ENCODE assay signal across 16 cellular contexts in the genomic region with DNA sequence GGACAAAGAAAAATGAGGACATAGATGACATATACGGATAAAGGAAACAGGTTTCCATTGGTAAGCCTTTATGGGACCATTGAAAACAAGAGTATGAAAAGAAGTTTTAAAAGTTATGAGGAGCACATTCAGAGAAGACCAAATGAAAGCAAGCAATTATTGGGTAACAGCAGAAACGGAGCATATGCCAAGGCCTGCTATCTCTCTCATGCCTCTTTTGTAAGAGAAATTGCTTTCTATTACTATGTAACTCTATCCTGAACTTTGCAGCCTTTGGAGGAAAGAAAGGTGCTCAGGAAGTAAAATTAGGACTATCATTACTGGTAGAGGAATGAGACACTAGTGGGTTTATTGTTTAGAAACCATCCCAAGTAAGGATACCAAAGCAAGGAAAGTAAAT. TPM values are rescaled to one million over a fixed set of nuclear protein-coding genes. Genes with fewer than 3 reads are reported as not detected.
DNase-seq lines count a peak whose midpoint lies in the region; ATAC-seq, FAIRE-seq and TF ChIP-seq lines count a peak whose summit lies in the region.
"Had no signal": no experiment of that assay in that cellular context is flagged by ENCODE, and none has a peak within 500 bp of the region (broad histone marks: within the 10 kb centered on the region; RNA-seq: fewer than 3 reads in every experiment).

No MANE protein-coding gene starts in this region.

- no peaks in the 10 kb centered on the region for H3K4me1 ChIP-seq in neural progenitor cell
- H3K4me1 ChIP-seq: BLaER1 treated with 17β-estradiol and CSF1 and Interleukin-3, amounts not matched to agents 10 nM and 100 nM had no signal

- H3K4me1 Mint-ChIP-seq in neural progenitor cell, result no peaks in the 10 kb centered on the region
- peaks cover 7% of the 10 kb centered on the region for H3K4me1 Mint-ChIP-seq in activated T-cell treated with anti-CD3 and anti-CD28 coated beads, Interleukin-2, amount 50 U/mL, for 72 hours (ENCODE audit: low read depth)
- H3K4me1 Mint-ChIP-seq: CD4-positive, CD25-positive, alpha-beta regulatory T cell; H9 had no signal

- peaks cover 2% of the 10 kb centered on the region for H3K27me3 Mint-ChIP-seq in neural progenitor cell (ENCODE audit: insufficient read depth, low read depth)
- H3K27me3 Mint-ChIP-seq in activated T-cell treated with anti-CD3 and anti-CD28 coated beads, Interleukin-2, amount 50 U/mL, for 72 hours (ENCODE audit: low read depth), result no peaks in the 10 kb centered on the region

- H4K20me1 ChIP-seq in neural progenitor cell (ENCODE audit: low read depth), result no peaks in the 10 kb centered on the region
- H4K20me1 ChIP-seq: BLaER1 treated with 17β-estradiol and CSF1 and Interleukin-3, amounts not matched to agents 10 nM and 100 nM had no signal

- H3K4me3 ChIP-seq in choroid plexus epithelial cell (ENCODE audit: low read depth, low read length) (no peak overlapping the region), neural progenitor cell (no peak overlapping the region)
- H3K4me3 ChIP-seq: BLaER1 treated with 17β-estradiol and CSF1 and Interleukin-3, amounts not matched to agents 10 nM and 100 nM; GM23338 had no signal

- no peak for ATAC-seq in activated T-cell treated with anti-CD3 and anti-CD28 coated beads, Interleukin-2, amount 50 U/mL, for 72 hours (replicated peaks in 1 of 2)
- no peak for ATAC-seq in HG03439 (IDR thresholded peaks at IDR 0.05; ENCODE audit: unreplicated experiment)
- ATAC-seq: GM23338 had no signal

- H3K9me3 ChIP-seq in neural progenitor cell (ENCODE audit: low read depth), result no peaks in the 10 kb centered on the region
- H3K9me3 ChIP-seq: BLaER1 treated with 17β-estradiol and CSF1 and Interleukin-3, amounts not matched to agents 10 nM and 100 nM had no signal

- H3K9me3 Mint-ChIP-seq in neural progenitor cell, result no peaks in the 10 kb centered on the region
- H3K9me3 Mint-ChIP-seq in activated T-cell treated with anti-CD3 and anti-CD28 coated beads, Interleukin-2, amount 50 U/mL, for 72 hours, result peaks cover 0 to 1% of the 10 kb centered on the region in 2 donors
- H3K9me3 Mint-ChIP-seq: CD4-positive, CD25-positive, alpha-beta regulatory T cell; GM23338; H9 had no signal

- peak; percentile 2 for DNase-seq in SK-MEL-5 (ENCODE audit: low read depth, low spot score)
- peak; percentile 19 for DNase-seq in choroid plexus epithelial cell (ENCODE audit: low read depth)
- DNase-seq in iris pigment epithelial cell (ENCODE audit: low read depth), result peak; percentile 16
- no peak for DNase-seq in neural progenitor cell (ENCODE audit: low spot score)
- no peak for DNase-seq in activated T-cell treated with anti-CD3 and anti-CD28 coated beads, Interleukin-2, amount 50 U/mL, for 48 hours
- no peak for DNase-seq in urothelium cell line (ENCODE audit: low spot score)
- DNase-seq in activated T-cell treated with anti-CD3 and anti-CD28 coated beads, Interleukin-2, amount 50 U/mL, for 72 hours, result no peak
- DNase-seq: ACHN; CD4-positive, CD25-positive, alpha-beta regulatory T cell; DMS53; GF-D8; H9 had no signal

- no peak overlapping the region for H3K27ac Mint-ChIP-seq in neural progenitor cell
- no peak overlapping the region for H3K27ac Mint-ChIP-seq in activated T-cell treated with anti-CD3 and anti-CD28 coated beads, Interleukin-2, amount 50 U/mL, for 72 hours
- H3K27ac Mint-ChIP-seq: CD4-positive, CD25-positive, alpha-beta regulatory T cell; H9 had no signal

- no peaks in the 10 kb centered on the region for H3K27me3 ChIP-seq in neural progenitor cell
- H3K27me3 ChIP-seq: BLaER1 treated with 17β-estradiol and CSF1 and Interleukin-3, amounts not matched to agents 10 nM and 100 nM had no signal

- no peaks in the 10 kb centered on the region for H3K36me3 ChIP-seq in neural progenitor cell
- H3K36me3 ChIP-seq: BLaER1 treated with 17β-estradiol and CSF1 and Interleukin-3, amounts not matched to agents 10 nM and 100 nM had no signal

- no peak for TF ChIP-seq CTCF in choroid plexus epithelial cell (conservative IDR thresholded peaks at IDR 0.05; ENCODE audit: low read depth, low read length)
- TF ChIP-seq CTCF in neural progenitor cell (IDR thresholded peaks at IDR 0.05), result no peak

- in situ Hi-C loops in SK-MEL-5 (cut with HindIII; ENCODE audit: low pct_unique_long_range_greater_than_20kb, low sequenced_read_pairs), result no loop called here

- no peak for FAIRE-seq in urothelium cell line (lab: Jason Lieb, UNC)
- FAIRE-seq: HTR-8/SVneo had no signal

- H3K4me2 ChIP-seq in neural progenitor cell, result no peak overlapping the region
- H3K4me2 ChIP-seq: BLaER1 treated with 17β-estradiol and CSF1 and Interleukin-3, amounts not matched to agents 10 nM and 100 nM; GM23338 had no signal

- no peaks in the 10 kb centered on the region for H3F3A ChIP-seq in neural progenitor cell (ENCODE audit: low read depth)

- no peak overlapping the region for H3K9ac ChIP-seq in neural progenitor cell
- H3K9ac ChIP-seq: BLaER1 treated with 17β-estradiol and CSF1 and Interleukin-3, amounts not matched to agents 10 nM and 100 nM had no signal

- H3K79me2 ChIP-seq in neural progenitor cell (ENCODE audit: low read depth), result no peaks in the 10 kb centered on the region

- H3K4me3 Mint-ChIP-seq in neural progenitor cell, result no peak overlapping the region
- H3K4me3 Mint-ChIP-seq in activated T-cell treated with anti-CD3 and anti-CD28 coated beads, Interleukin-2, amount 50 U/mL, for 72 hours, result no peak overlapping the region
- H3K4me3 Mint-ChIP-seq: CD4-positive, CD25-positive, alpha-beta regulatory T cell; GM23338; H9 had no signal

- no peaks in the 10 kb centered on the region for H3K36me3 Mint-ChIP-seq in neural progenitor cell
- no peaks in the 10 kb centered on the region for H3K36me3 Mint-ChIP-seq in activated T-cell treated with anti-CD3 and anti-CD28 coated beads, Interleukin-2, amount 50 U/mL, for 72 hours (ENCODE audit: insufficient read depth in 2 of 2)
- H3K36me3 Mint-ChIP-seq: CD4-positive, CD25-positive, alpha-beta regulatory T cell had no signal

- H3K27ac ChIP-seq in neural progenitor cell, result no peak overlapping the region
- H3K27ac ChIP-seq: BLaER1 treated with 17β-estradiol and CSF1 and Interleukin-3, amounts not matched to agents 10 nM and 100 nM had no signal

- peak overlapping the region; percentile 67 for H2AFZ ChIP-seq in neural progenitor cell (replicated peaks)
- H2AFZ ChIP-seq: GM23338 had no signal

RNA-seq across cellular contexts. Expression of a gene that starts 14.9 kb away (rescaled TPM):
- 34.8 and 48.1 TPM in 2 replicates for total RNA-seq in SK-MEL-5 (2014; rRNA removed; shearing (Covaris generic))
- polyA plus RNA-seq in SK-MEL-5 (2015; cell fraction: cytosol; rRNA removed), result 16.1 and 33.6 TPM in 2 replicates
- polyA plus RNA-seq in SK-MEL-5 (2015; cell fraction: nucleus; rRNA removed), result 27.7 and 28.4 TPM in 2 replicates
- total RNA-seq in neural progenitor cell (ENCODE audit: low replicate concordance), result 27.2 and 41.1 TPM in 2 replicates
- total RNA-seq in activated T-cell treated with anti-CD3 and anti-CD28 coated beads, Interleukin-2, amount 50 U/mL, for 72 hours, result 10 to 100 TPM in 1 of 2 donors, 1 to 10 TPM in 1; 8.8 to 10.5 TPM

Comparison
In these comparisons a context has a peak if more than half of its experiments do, and no peak if none do; other contexts are left out.
1. DNase-seq: peak in SK-MEL-5 (single experiment), choroid plexus epithelial cell (single experiment) and iris pigment epithelial cell (single experiment); none in neural progenitor cell (single experiment), activated T-cell treated with anti-CD3 and anti-CD28 coated beads, Interleukin-2, amount 50 U/mL, for 48 hours (0 of 2), urothelium cell line (single experiment) and activated T-cell treated with anti-CD3 and anti-CD28 coated beads, Interleukin-2, amount 50 U/mL, for 72 hours (0 of 2).